1 cellular context compared by ENCODE assay signal in genomic region chr2:230330206-230330605, GRCh38.
TF ChIP-seq lines count a peak whose summit lies in the region.

No MANE protein-coding gene starts in this region.

TF ChIP-seq in SK-N-SH treated with all-trans-retinoic acid at 6 μM for 48 hours, 23 proteins besides CTCF, POLR2A, EP300 and RAD21 (continued from another document):
- TF ChIP-seq POU6F1 (CRISPR knock-in tag; IDR thresholded peaks at IDR 0.05; ENCODE audit: borderline replicate concordance, low read depth): no peak
- TF ChIP-seq ESRRG (CRISPR knock-in tag; IDR thresholded peaks at IDR 0.05): no peak
- no peak for TF ChIP-seq BACH2 (CRISPR knock-in tag; IDR thresholded peaks at IDR 0.05; ENCODE audit: borderline replicate concordance)
